In genomic region chr9:134679616-134680392, GRCh38 we compare ENCODE assay signal across 16 cellular contexts. TPM values are rescaled to one million over a fixed set of nuclear protein-coding genes. Genes with fewer than 3 reads are reported as not detected.
DNase-seq lines count a peak whose midpoint lies in the region; ATAC-seq and TF ChIP-seq lines count a peak whose summit lies in the region.
"Had no signal": no experiment of that assay in that cellular context is flagged by ENCODE, and none has a peak within 500 bp of the region (broad histone marks: within the 10 kb centered on the region; RNA-seq: fewer than 3 reads in every experiment).

No MANE protein-coding gene starts in this region.

- H3K27ac ChIP-seq in mesenchymal stem cell (ENCODE audit: low read length, poor library complexity, severe bottlenecking) (no peak overlapping the region), sigmoid colon (peak overlapping the region in 2 of 4 donors; percentile 71 to 73)
- no peak overlapping the region for H3K27ac ChIP-seq in effector memory CD4-positive, alpha-beta T cell (ENCODE audit: insufficient read depth, low read length, poor library complexity, severe bottlenecking)
- H3K27ac ChIP-seq: BLaER1 treated with 17β-estradiol and CSF1 and Interleukin-3, amounts not matched to agents 10 nM and 100 nM had no signal

- H3K27me3 ChIP-seq in mesenchymal stem cell (ENCODE audit: control insufficient read depth in 1 of 2, insufficient read depth in 1 of 2, low read length in 2 of 2) = no peaks in the 10 kb centered on the region
- H3K27me3 ChIP-seq in sigmoid colon = no peaks in the 10 kb centered on the region
- H3K27me3 ChIP-seq in effector memory CD4-positive, alpha-beta T cell (replicated peaks; ENCODE audit: control insufficient read depth, insufficient read depth, low read length, poor library complexity, severe bottlenecking) = no peaks in the 10 kb centered on the region

- H2BK120ac ChIP-seq in mesenchymal stem cell (ENCODE audit: low read depth, low read length) = no peak overlapping the region

- H3K4me3 Mint-ChIP-seq in HFFc6 = no peak overlapping the region
- no peak overlapping the region for H3K4me3 Mint-ChIP-seq in WTC11
- H3K4me3 Mint-ChIP-seq: CD8-positive, alpha-beta memory T cell had no signal

- peaks cover 44% of the 10 kb centered on the region for H3K4me1 ChIP-seq in mesenchymal stem cell (ENCODE audit: control insufficient read depth, insufficient read depth, low read depth, low read length)
- peaks cover 0 to 82% (median 71%) of the 10 kb centered on the region in 4 donors for H3K4me1 ChIP-seq in sigmoid colon
- H3K4me1 ChIP-seq in effector memory CD4-positive, alpha-beta T cell (ENCODE audit: control insufficient read depth, insufficient read depth, low read length, poor library complexity, severe bottlenecking) = no peaks in the 10 kb centered on the region

- no peak overlapping the region for H3K4me2 ChIP-seq in mesenchymal stem cell (ENCODE audit: low read length, poor library complexity, severe bottlenecking)
- H3K4me2 ChIP-seq: BLaER1 treated with 17β-estradiol and CSF1 and Interleukin-3, amounts not matched to agents 10 nM and 100 nM had no signal

- in situ Hi-C loops in GM13976 (cut with MboI; ENCODE audit: low sequenced_read_pairs, unreplicated experiment) = no loop called here

- H3K14ac ChIP-seq in mesenchymal stem cell (ENCODE audit: low read length in 2 of 2) = peak overlapping the region in 1 of 2 experiments; percentile 89

- peak overlapping the region in 1 of 2 experiments; percentile 67 for H3K18ac ChIP-seq in mesenchymal stem cell (ENCODE audit: low read depth in 1 of 2, low read length in 2 of 2)

- no peak overlapping the region for H2BK12ac ChIP-seq in mesenchymal stem cell (ENCODE audit: low read length in 2 of 2)

- TF ChIP-seq EP300 in sigmoid colon (IDR thresholded peaks at IDR 0.05) = no peak

- no peak overlapping the region for H2BK5ac ChIP-seq in mesenchymal stem cell (ENCODE audit: low read depth, low read length, poor library complexity, severe bottlenecking)

- H4K8ac ChIP-seq in mesenchymal stem cell (ENCODE audit: low read length) = no peak overlapping the region

- H3K4me1 Mint-ChIP-seq in HFFc6 (ENCODE audit: low read depth) (peaks cover 83% of the 10 kb centered on the region), WTC11 (0 out of 2 replicates have a peak, but pooled peaks cover 5% of the 10 kb centered on the region)
- H3K4me1 Mint-ChIP-seq: CD8-positive, alpha-beta memory T cell had no signal

- no peak for TF ChIP-seq POLR2A in sigmoid colon (IDR thresholded peaks at IDR 0.05)

- 94% methylated on average over 18 of the region's 19 CpGs for WGBS in mesenchymal stem cell
- WGBS in sigmoid colon, 2 donors = 85 to 91% methylated on average over 19 of the region's 19 CpGs

- peaks cover 8% of the 10 kb centered on the region for H3K27me3 Mint-ChIP-seq in HFFc6 (ENCODE audit: insufficient read depth)
- H3K27me3 Mint-ChIP-seq in WTC11 (ENCODE audit: low read depth) = no peaks in the 10 kb centered on the region

- no peak overlapping the region for H3K4me3 ChIP-seq in mesenchymal stem cell (ENCODE audit: insufficient read depth in 1 of 2, low read depth in 1 of 2, low read length in 2 of 2)
- no peak overlapping the region for H3K4me3 ChIP-seq in sigmoid colon
- no peak overlapping the region for H3K4me3 ChIP-seq in effector memory CD4-positive, alpha-beta T cell (ENCODE audit: insufficient read depth, low read depth, low read length, poor library complexity, severe bottlenecking)
- H3K4me3 ChIP-seq: BLaER1 treated with 17β-estradiol and CSF1 and Interleukin-3, amounts not matched to agents 10 nM and 100 nM had no signal

- H3K23ac ChIP-seq in mesenchymal stem cell (ENCODE audit: low read length in 2 of 2) = peak overlapping the region in 1 of 2 experiments; percentile 43

- H4K91ac ChIP-seq in mesenchymal stem cell (ENCODE audit: low read length) = no peak overlapping the region

- ATAC-seq in SK-N-SH treated with all-trans-retinoic acid at 6 μM for 48 hours = no peak
- ATAC-seq in WTC11 = no peak
- ATAC-seq: HepG2 had no signal

- intact Hi-C loops in sigmoid colon (cut with DNase I) = no loop called here

- H3K9me3 Mint-ChIP-seq in HFFc6 = no peaks in the 10 kb centered on the region
- peaks cover 3% of the 10 kb centered on the region; the same call in 1 of the 2 replicates for H3K9me3 Mint-ChIP-seq in WTC11

- peaks cover 4 to 16% of the 10 kb centered on the region in 2 experiments for H3K36me3 ChIP-seq in mesenchymal stem cell (ENCODE audit: control insufficient read depth in 1 of 2, insufficient read depth in 2 of 2, low read depth in 1 of 2, low read length in 2 of 2)
- H3K36me3 ChIP-seq in sigmoid colon = peaks cover 0 to 6% (median 0%) of the 10 kb centered on the region in 4 donors
- no peaks in the 10 kb centered on the region for H3K36me3 ChIP-seq in effector memory CD4-positive, alpha-beta T cell (ENCODE audit: control insufficient read depth, insufficient read depth, low read length)

- CTCF ChIA-PET in WTC11 (lab: Charles Lee) = interaction anchor here (1.0 to 1.2 kb wide), 2 partner anchors 9 to 10 kb away, joined by 3 to 5 read pairs; no protein-coding TSS in a partner anchor

- H2AK5ac ChIP-seq in mesenchymal stem cell (ENCODE audit: low read length, severe bottlenecking) = peak overlapping the region; percentile 33

- DNase-seq in GM13976 (ENCODE audit: low spot score) (peak; percentile 29), HFFc6 (no peak), mesenchymal stem cell (no peak), sigmoid colon (peak; percentile 57), WTC11 (ENCODE audit: low spot score) (no peak)
- no peak for DNase-seq in effector memory CD4-positive, alpha-beta T cell
- DNase-seq: CD8-positive, alpha-beta memory T cell; KG1; NCI-H1105 treated with DMSO at 0.1 percent for 48 hours; NCI-H1694 treated with DMSO at 0.1 percent for 48 hours; NCI-H748 treated with DMSO at 0.1 percent for 48 hours; NK-92 treated with Interleukin-12 subunit alpha and Interleukin-12 subunit beta, amount 100 ng/mL, for 24 hours; SHP77 treated with DMSO at 0.1 percent for 48 hours had no signal

- H3K9ac ChIP-seq in mesenchymal stem cell (ENCODE audit: low read length) = no peak overlapping the region
- H3K9ac ChIP-seq: BLaER1 treated with 17β-estradiol and CSF1 and Interleukin-3, amounts not matched to agents 10 nM and 100 nM had no signal

- H2BK15ac ChIP-seq in mesenchymal stem cell (ENCODE audit: low read depth, poor library complexity, severe bottlenecking) = no peak overlapping the region

- no peak overlapping the region for H3K4ac ChIP-seq in mesenchymal stem cell (ENCODE audit: low read depth in 1 of 2, low read length in 2 of 2)

- no peaks in the 10 kb centered on the region for H3K9me3 ChIP-seq in mesenchymal stem cell (ENCODE audit: control insufficient read depth, low read length)
- no peaks in the 10 kb centered on the region for H3K9me3 ChIP-seq in sigmoid colon
- H3K9me3 ChIP-seq in effector memory CD4-positive, alpha-beta T cell (ENCODE audit: control insufficient read depth, low read length) = no peaks in the 10 kb centered on the region

- H2AFZ ChIP-seq in mesenchymal stem cell (ENCODE audit: low read depth, low read length) = no peak overlapping the region

- peaks cover 34% of the 10 kb centered on the region for H3K79me1 ChIP-seq in mesenchymal stem cell (replicated peaks; ENCODE audit: low read length, poor library complexity, severe bottlenecking)

- H3K36me3 Mint-ChIP-seq in HFFc6 (ENCODE audit: low read depth) (peaks cover 19% of the 10 kb centered on the region), WTC11 (no peaks in the 10 kb centered on the region)
- H3K36me3 Mint-ChIP-seq: CD8-positive, alpha-beta memory T cell had no signal

- POLR2A ChIA-PET in WTC11 (lab: Charles Lee) = no interaction called here

- no peak for TF ChIP-seq CTCF in GM13976 (IDR thresholded peaks at IDR 0.05; ENCODE audit: borderline replicate concordance, control extremely low read depth, extremely low read depth, insufficient read depth, missing control alignments)
- no peak for TF ChIP-seq CTCF in HFFc6 (IDR thresholded peaks at IDR 0.05)
- TF ChIP-seq CTCF in sigmoid colon (IDR thresholded peaks at IDR 0.05) = no peak
- TF ChIP-seq CTCF in WTC11 (IDR thresholded peaks at IDR 0.05) = no peak

- H3K27ac Mint-ChIP-seq in HFFc6 (peak overlapping the region; percentile 77), WTC11 (no peak overlapping the region)
- H3K27ac Mint-ChIP-seq: CD8-positive, alpha-beta memory T cell had no signal

TF ChIP-seq in SK-N-SH treated with all-trans-retinoic acid at 6 μM for 48 hours, 23 proteins besides CTCF, POLR2A, EP300 and RAD21 (continues in another document):
- no peak for TF ChIP-seq TOX (CRISPR knock-in tag; IDR thresholded peaks at IDR 0.05; ENCODE audit: borderline replicate concordance)

RNA-seq across cellular contexts. Expression of gene COL5A1, which starts 38.2 kb away (rescaled TPM):
- 100 to 1,000 TPM; 196 to 308 (median 225) TPM for total RNA-seq in HFFc6 (2021; fragmentation: NEBNext Ultra II Directional; extraction: Animal tissue kit (Norgen Biotek cat#: 25700))
- 754 TPM for polyA plus RNA-seq in mesenchymal stem cell (2013, experiment 1 of 2)
- polyA plus RNA-seq in mesenchymal stem cell (2013, experiment 2 of 2) = 709 TPM
- total RNA-seq in sigmoid colon = 100 to 1,000 TPM in 1 of 4 donors, 10 to 100 TPM in 3; 24.2 to 168 (median 59.4) TPM
- 10 to 100 TPM in 1 of 3 donors, 1 to 10 TPM in 2; 4.2 to 13.2 (median 4.4) TPM for polyA plus RNA-seq in sigmoid colon
- 13.5 to 17.7 TPM (median 16.4 TPM) in 3 replicates for total RNA-seq in WTC11 (2021)
- total RNA-seq: HepG2 had no signal
- polyA plus RNA-seq: HepG2 had no signal

Comparison
In these comparisons a context has a peak if more than half of its experiments do, and no peak if none do; other contexts are left out.
1. DNase-seq: peak in GM13976 (single experiment) and sigmoid colon (single experiment); none in HFFc6 (single experiment), mesenchymal stem cell (single experiment), effector memory CD4-positive, alpha-beta T cell (0 of 3) and WTC11 (single experiment).